ENCODE assay signal across 1 cellular context in genomic region chr11:118662401-118663271, GRCh38.
TF ChIP-seq lines count a peak whose summit lies in the region.

No MANE protein-coding gene starts in this region.

TF ChIP-seq in IMR-90, 13 proteins besides CTCF, POLR2A, EP300 and RAD21:
- TF ChIP-seq MAFK (IDR thresholded peaks at IDR 0.05; ENCODE audit: low read depth, low read length), result no peak
- no peak for TF ChIP-seq CEBPB (IDR thresholded peaks at IDR 0.05; ENCODE audit: low read depth, low read length)
- TF ChIP-seq USF2 (IDR thresholded peaks at IDR 0.05; ENCODE audit: low read depth, low read length), result no peak
- TF ChIP-seq CHD1 (IDR thresholded peaks at IDR 0.05; ENCODE audit: low read depth, low read length), result no peak
- TF ChIP-seq SMC3 (IDR thresholded peaks at IDR 0.05; ENCODE audit: low read depth, low read length), result no peak
- TF ChIP-seq MAZ (IDR thresholded peaks at IDR 0.05; ENCODE audit: borderline replicate concordance, low read depth, low read length), result no peak
